Comparison of ENCODE assay signal across 11 cellular contexts in genomic region chr1:147167361-147167760, GRCh38. TPM values are rescaled to one million over a fixed set of nuclear protein-coding genes. Genes with fewer than 3 reads are reported as not detected.
DNase-seq lines count a peak whose midpoint lies in the region; ATAC-seq, FAIRE-seq and TF ChIP-seq lines count a peak whose summit lies in the region.
"Had no signal": no experiment of that assay in that cellular context is flagged by ENCODE, and none has a peak within 500 bp of the region (broad histone marks: within the 10 kb centered on the region; RNA-seq: fewer than 3 reads in every experiment).

No MANE protein-coding gene starts in this region.

- H3K9me3 Mint-ChIP-seq in MCF 10A (ENCODE audit: unreplicated experiment) (no peaks in the 10 kb centered on the region), endothelial cell (ENCODE audit: unreplicated experiment) (no peaks in the 10 kb centered on the region)
- no peaks in the 10 kb centered on the region for H3K9me3 Mint-ChIP-seq in activated T-helper 17 cell treated with anti-CD3 and anti-CD28 coated beads, Interleukin-2, amount 50 U/mL, for 72 hours
- H3K9me3 Mint-ChIP-seq: immature natural killer cell had no signal

- POLR2A ChIA-PET in MCF 10A (lab: Yijun Ruan, JAX): interaction anchor here (0.6 to 8.4 kb wide), 15 partner anchors 8 to 791 kb away, joined by 3 to 298 read pairs (median 4); partner anchors contain the start of genes CHD1L and FMO5

- no peak for FAIRE-seq in urothelium cell line (lab: Jason Lieb, UNC)

- no peak for TF ChIP-seq POLR2A in breast epithelium (IDR thresholded peaks at IDR 0.05)
- TF ChIP-seq POLR2A in testis (IDR thresholded peaks at IDR 0.05): no peak

- H3K9me3 ChIP-seq in breast epithelium (no peaks in the 10 kb centered on the region), testis (no peaks in the 10 kb centered on the region)

- WGBS in testis, 2 donors: 92 to 100% methylated on average over 1 of the region's 1 CpG

- DNase-seq in MCF 10A (ENCODE audit: unreplicated experiment) (peak; percentile 93), breast epithelium (ENCODE audit: low spot score in 2 of 2) (no peak), foreskin keratinocyte (peak; percentile 96 to 98), urothelium cell line (ENCODE audit: low spot score) (peak; percentile 73), endothelial cell (ENCODE audit: low spot score) (no peak), testis (no peak)
- DNase-seq: immature natural killer cell, NCI-H1694 treated with DMSO at 0.1 percent for 48 hours had no signal

- H3K4me3 ChIP-seq in breast epithelium (no peak overlapping the region), testis (no peak overlapping the region)

- BruUV-seq in MCF 10A (replicated peaks; lab: Mats Ljungman, UMichigan): no TSS peak

- H3K27me3 Mint-ChIP-seq in MCF 10A (ENCODE audit: insufficient read depth, unreplicated experiment): no peaks in the 10 kb centered on the region
- no peaks in the 10 kb centered on the region for H3K27me3 Mint-ChIP-seq in activated T-helper 17 cell treated with anti-CD3 and anti-CD28 coated beads, Interleukin-2, amount 50 U/mL, for 72 hours
- no peaks in the 10 kb centered on the region for H3K27me3 Mint-ChIP-seq in endothelial cell (ENCODE audit: unreplicated experiment)
- H3K27me3 Mint-ChIP-seq: B cell had no signal

- H3K27ac Mint-ChIP-seq in MCF 10A (ENCODE audit: low read depth, unreplicated experiment) (peak overlapping the region; percentile 98), endothelial cell (ENCODE audit: unreplicated experiment) (no peak overlapping the region)
- H3K27ac Mint-ChIP-seq in activated T-helper 17 cell treated with anti-CD3 and anti-CD28 coated beads, Interleukin-2, amount 50 U/mL, for 72 hours: peak overlapping the region; percentile 37
- H3K27ac Mint-ChIP-seq: B cell had no signal

- no peaks in the 10 kb centered on the region for H3K36me3 ChIP-seq in breast epithelium
- H3K36me3 ChIP-seq in testis (ENCODE audit: low read depth, missing control alignments): no peaks in the 10 kb centered on the region

- H3K36me3 Mint-ChIP-seq in MCF 10A (ENCODE audit: insufficient read depth, unreplicated experiment): peaks cover 62% of the 10 kb centered on the region
- H3K36me3 Mint-ChIP-seq in activated T-helper 17 cell treated with anti-CD3 and anti-CD28 coated beads, Interleukin-2, amount 50 U/mL, for 72 hours (ENCODE audit: low read depth): peaks cover 45% of the 10 kb centered on the region
- H3K36me3 Mint-ChIP-seq in endothelial cell (ENCODE audit: low read depth, unreplicated experiment): peaks cover 8% of the 10 kb centered on the region

- intact Hi-C loops in MCF 10A (cut with micrococcal nuclease) (no loop called here), breast epithelium (cut with DNase I; ENCODE audit: low total_unique reads) (no loop called here), testis (cut with DNase I; ENCODE audit: low total_unique reads) (no loop called here)

- H3K4me1 Mint-ChIP-seq in MCF 10A (ENCODE audit: insufficient read depth, unreplicated experiment) (peaks cover 42% of the 10 kb centered on the region), endothelial cell (ENCODE audit: unreplicated experiment) (peaks cover 18% of the 10 kb centered on the region)
- H3K4me1 Mint-ChIP-seq in activated T-helper 17 cell treated with anti-CD3 and anti-CD28 coated beads, Interleukin-2, amount 50 U/mL, for 72 hours: peaks cover 13% of the 10 kb centered on the region

- CTCF ChIA-PET in MCF 10A (lab: Yijun Ruan, JAX): interaction anchor here (0.7 to 8.0 kb wide), 2 partner anchors 14 to 75 kb away, joined by 3 to 131 read pairs; partner anchors contain the start of gene CHD1L

- H3K4me1 ChIP-seq in breast epithelium (peaks cover 0 to 8% of the 10 kb centered on the region in 2 donors), foreskin keratinocyte (peaks cover 49% of the 10 kb centered on the region), testis (peaks cover 12% of the 10 kb centered on the region)

- peak; percentile 35 for ATAC-seq in activated T-helper 17 cell treated with anti-CD3 and anti-CD28 coated beads, Interleukin-2, amount 50 U/mL, for 72 hours (replicated peaks)
- ATAC-seq in foreskin keratinocyte: peak; percentile 90
- no peak for ATAC-seq in HG03460 (IDR thresholded peaks at IDR 0.05; ENCODE audit: unreplicated experiment)

- TF ChIP-seq CTCF in MCF 10A (IDR thresholded peaks at IDR 0.05; ENCODE audit: unreplicated experiment) (no peak), breast epithelium (IDR thresholded peaks at IDR 0.05) (no peak), foreskin keratinocyte (conservative IDR thresholded peaks at IDR 0.05) (no peak), endothelial cell (IDR thresholded peaks at IDR 0.05; ENCODE audit: unreplicated experiment) (no peak), testis (IDR thresholded peaks at IDR 0.05) (no peak)

- peak overlapping the region; percentile 63 for H3K4me3 Mint-ChIP-seq in MCF 10A (ENCODE audit: unreplicated experiment)
- no peak overlapping the region for H3K4me3 Mint-ChIP-seq in activated T-helper 17 cell treated with anti-CD3 and anti-CD28 coated beads, Interleukin-2, amount 50 U/mL, for 72 hours
- no peak overlapping the region for H3K4me3 Mint-ChIP-seq in endothelial cell (ENCODE audit: unreplicated experiment)
- H3K4me3 Mint-ChIP-seq: B cell, immature natural killer cell had no signal

- H3K27ac ChIP-seq in breast epithelium: no peak overlapping the region
- H3K27ac ChIP-seq in foreskin keratinocyte: peak overlapping the region; percentile 72
- no peak overlapping the region for H3K27ac ChIP-seq in testis

- H3K27me3 ChIP-seq in breast epithelium: no peaks in the 10 kb centered on the region
- no peaks in the 10 kb centered on the region for H3K27me3 ChIP-seq in foreskin keratinocyte
- H3K27me3 ChIP-seq in testis: no peaks in the 10 kb centered on the region

RNA-seq across cellular contexts. Expression of gene PRKAB2, which starts 4.9 kb away (rescaled TPM):
- total RNA-seq in MCF 10A (2022): 35.1 and 47.6 TPM in 2 replicates
- total RNA-seq in breast epithelium: 10 to 100 TPM; 14.1 to 16.8 (median 14.1) TPM
- total RNA-seq in activated T-helper 17 cell treated with anti-CD3 and anti-CD28 coated beads, Interleukin-2, amount 50 U/mL, for 72 hours: 1 to 10 TPM; 2.7 to 6.5 TPM
- total RNA-seq in foreskin keratinocyte: 18.5 and 23.9 TPM in 2 replicates
- polyA plus RNA-seq in foreskin keratinocyte: 5.9 and 6.4 TPM in 2 replicates
- total RNA-seq in endothelial cell (ENCODE audit: unreplicated experiment): 20.0 TPM
- total RNA-seq in testis: 10 to 100 TPM; 14.6 to 20.7 TPM
- 15.5 TPM for polyA plus RNA-seq in testis (ENCODE audit: insufficient read depth, low read depth, low replicate concordance)

RNA-seq across cellular contexts. Expression of gene FMO5, which starts 57.8 kb away (rescaled TPM):
- total RNA-seq in MCF 10A (2022) (0.72 and 0.86 TPM in 2 replicates), breast epithelium (10 to 100 TPM in 2 of 3 donors, 1 to 10 TPM in 1; 7.8 to 32.6 (median 22.0) TPM), foreskin keratinocyte (0.21 and 0.31 TPM in 2 replicates), endothelial cell (ENCODE audit: unreplicated experiment) (1.6 TPM), testis (1 to 10 TPM; 6.4 to 9.8 TPM)
- under 1 TPM; 0.61 to 0.97 TPM for total RNA-seq in activated T-helper 17 cell treated with anti-CD3 and anti-CD28 coated beads, Interleukin-2, amount 50 U/mL, for 72 hours
- polyA plus RNA-seq in foreskin keratinocyte (0.07 and 0.08 TPM in 2 replicates), testis (ENCODE audit: insufficient read depth, low read depth, low replicate concordance) (11.0 TPM)

Comparison
In these comparisons a context has a peak if more than half of its experiments do, and no peak if none do; other contexts are left out.
1. DNase-seq: peak in MCF 10A (single experiment), foreskin keratinocyte (2 of 2) and urothelium cell line (single experiment); none in breast epithelium (0 of 2), endothelial cell (single experiment) and testis (single experiment).